In genomic region chr5:17379188-17379951, GRCh38 we compare ENCODE assay signal across 11 cellular contexts.
DNase-seq lines count a peak whose midpoint lies in the region; ATAC-seq and TF ChIP-seq lines count a peak whose summit lies in the region.
"Had no signal": no experiment of that assay in that cellular context is flagged by ENCODE, and none has a peak within 500 bp of the region (broad histone marks: within the 10 kb centered on the region; RNA-seq: fewer than 3 reads in every experiment).

No MANE protein-coding gene starts in this region.

- no peaks in the 10 kb centered on the region for H3K36me3 ChIP-seq in tibial artery

- peak; percentile 59 for DNase-seq in D341Med (ENCODE audit: low spot score)
- DNase-seq in NCI-H1092 treated with DMSO at 0.1 percent for 48 hours (lab: John Stamatoyannopoulos, UW), result peak; percentile 53
- DNase-seq in RPMI7951 (ENCODE audit: low read depth), result peak; percentile 46
- DNase-seq in foreskin keratinocyte, result peak; percentile 17 to 66
- DNase-seq in DMS53 treated with DMSO at 0.1 percent for 48 hours (lab: John Stamatoyannopoulos, UW; ENCODE audit: unreplicated experiment), result no peak
- DNase-seq in tibial artery, result no peak
- no peak for DNase-seq in GM10266 (ENCODE audit: extremely low spot score)
- DNase-seq in activated CD4-positive, alpha-beta T cell treated with anti-CD3 and anti-CD28 coated beads for 4 hours, result no peak
- DNase-seq: activated CD4-positive, alpha-beta T cell treated with anti-CD3 and anti-CD28 coated beads, Interleukin-2, amount 10 ng/mL, durations not matched to agents 24 days and 14 days; stimulated activated CD4-positive, alpha-beta T cell treated with anti-CD3 and anti-CD28 coated beads, Interleukin-2, amount 100 ng/mL, for 48 hours had no signal

- H3K4me1 ChIP-seq in foreskin keratinocyte (peaks cover 19% of the 10 kb centered on the region), tibial artery (peaks cover 0 to 13% (median 2%) of the 10 kb centered on the region in 4 donors)

- no peak overlapping the region for H3K4me3 ChIP-seq in tibial artery
- H3K4me3 ChIP-seq: coronary artery had no signal

- no peaks in the 10 kb centered on the region for H3K9me3 ChIP-seq in tibial artery

- ATAC-seq in foreskin keratinocyte, result peak; percentile 47

- intact Hi-C loops in tibial artery (cut with DNase I; ENCODE audit: low total_unique reads), result no loop called here

- H3K27ac ChIP-seq in foreskin keratinocyte (no peak overlapping the region), tibial artery (no peak overlapping the region)
- H3K27ac ChIP-seq: coronary artery had no signal

- TF ChIP-seq CTCF in foreskin keratinocyte (conservative IDR thresholded peaks at IDR 0.05), result no peak
- no peak for TF ChIP-seq CTCF in tibial artery (IDR thresholded peaks at IDR 0.05)
- TF ChIP-seq CTCF in GM10266 (IDR thresholded peaks at IDR 0.05; ENCODE audit: control insufficient read depth, insufficient read depth, low read depth, missing control alignments), result no peak

- H3K27me3 ChIP-seq in foreskin keratinocyte, result no peaks in the 10 kb centered on the region
- H3K27me3 ChIP-seq in tibial artery, result peaks cover 0 to 3% of the 10 kb centered on the region in 2 donors

Comparison
In these comparisons a context has a peak if more than half of its experiments do, and no peak if none do; other contexts are left out.
1. DNase-seq: peak in D341Med (single experiment), NCI-H1092 treated with DMSO at 0.1 percent for 48 hours (single experiment), RPMI7951 (single experiment) and foreskin keratinocyte (2 of 2); none in DMS53 treated with DMSO at 0.1 percent for 48 hours (single experiment), tibial artery (0 of 2), GM10266 (single experiment) and activated CD4-positive, alpha-beta T cell treated with anti-CD3 and anti-CD28 coated beads for 4 hours (0 of 2).